Comparison of ENCODE assay signal across 8 cellular contexts in genomic region chr10:11018830-11019692, GRCh38. TPM values are rescaled to one million over a fixed set of nuclear protein-coding genes. Genes with fewer than 3 reads are reported as not detected.
DNase-seq lines count a peak whose midpoint lies in the region; ATAC-seq lines count a peak whose summit lies in the region.

No MANE protein-coding gene starts in this region.

- H3K27me3 Mint-ChIP-seq in activated naive CD8-positive, alpha-beta T cell = peaks cover 49% of the 10 kb centered on the region

- H3K4me3 ChIP-seq in H7 (ENCODE audit: insufficient read depth, low read depth, low read length) = peak overlapping the region; percentile 66
- peak overlapping the region; percentile 66 for H3K4me3 ChIP-seq in right cardiac atrium (ENCODE audit: low read length)
- peak overlapping the region; percentile 58 for H3K4me3 ChIP-seq in skeletal muscle cell (ENCODE audit: low read depth, low read length)

- intact Hi-C loops in right cardiac atrium (cut with DNase I) = loop anchor here in 2 of 4 donors (10.0 kb wide), 2 partner anchors 104 to 224 kb away; no protein-coding TSS in a partner anchor

- no peak for DNase-seq in H7
- DNase-seq in right cardiac atrium = no peak
- DNase-seq in skeletal muscle cell (ENCODE audit: low read depth) = no peak
- DNase-seq in AG20443 (ENCODE audit: low spot score) = no peak
- no peak for DNase-seq in DMS114 treated with DMSO at 0.1 percent for 48 hours (lab: John Stamatoyannopoulos, UW; ENCODE audit: unreplicated experiment)

- H3K36me3 Mint-ChIP-seq in activated naive CD8-positive, alpha-beta T cell = no peaks in the 10 kb centered on the region

- peak overlapping the region; percentile 83 for H3K4me3 Mint-ChIP-seq in activated naive CD8-positive, alpha-beta T cell

- WGBS in right cardiac atrium = 19% methylated on average over 12 of the region's 12 CpGs

- peak overlapping the region; percentile 51 for H3K27ac Mint-ChIP-seq in activated naive CD8-positive, alpha-beta T cell

- H3K4me1 Mint-ChIP-seq in activated naive CD8-positive, alpha-beta T cell (ENCODE audit: low read depth) = peaks cover 11% of the 10 kb centered on the region

- no peaks in the 10 kb centered on the region for H3K36me3 ChIP-seq in H7 (replicated peaks; ENCODE audit: control insufficient read depth, insufficient read depth, low read length)

- H3K27me3 ChIP-seq in H7 (ENCODE audit: control insufficient read depth, insufficient read depth, low read length) (peaks cover 12% of the 10 kb centered on the region), right cardiac atrium (ENCODE audit: control insufficient read depth, insufficient read depth) (no peaks in the 10 kb centered on the region)

- peaks cover 4% of the 10 kb centered on the region for H3K4me1 ChIP-seq in right cardiac atrium (ENCODE audit: control insufficient read depth, insufficient read depth, low read length)

- H3K9me3 Mint-ChIP-seq in activated naive CD8-positive, alpha-beta T cell (ENCODE audit: low read depth) = no peaks in the 10 kb centered on the region

- ATAC-seq in right cardiac atrium (no peak), GM18867 (IDR thresholded peaks at IDR 0.05; ENCODE audit: unreplicated experiment) (no peak), GM21390 (IDR thresholded peaks at IDR 0.05; ENCODE audit: unreplicated experiment) (no peak)

- H3K27ac ChIP-seq in right cardiac atrium (ENCODE audit: low read length) = peak overlapping the region; percentile 76

- H3K9me3 ChIP-seq in right cardiac atrium (ENCODE audit: control insufficient read depth, low read length) = no peaks in the 10 kb centered on the region

RNA-seq across cellular contexts. Expression of gene CELF2, which starts 1.4 kb away (rescaled TPM):
- total RNA-seq in H7 (2014; rRNA removed; shearing (Covaris generic)) = 6.4 and 8.5 TPM in 2 replicates
- total RNA-seq in right cardiac atrium = 10 to 100 TPM; 73.7 to 87.0 (median 81.1) TPM
- 19.4 TPM for polyA plus RNA-seq in right cardiac atrium
